ENCODE assay signal across 24 cellular contexts in the genomic region with DNA sequence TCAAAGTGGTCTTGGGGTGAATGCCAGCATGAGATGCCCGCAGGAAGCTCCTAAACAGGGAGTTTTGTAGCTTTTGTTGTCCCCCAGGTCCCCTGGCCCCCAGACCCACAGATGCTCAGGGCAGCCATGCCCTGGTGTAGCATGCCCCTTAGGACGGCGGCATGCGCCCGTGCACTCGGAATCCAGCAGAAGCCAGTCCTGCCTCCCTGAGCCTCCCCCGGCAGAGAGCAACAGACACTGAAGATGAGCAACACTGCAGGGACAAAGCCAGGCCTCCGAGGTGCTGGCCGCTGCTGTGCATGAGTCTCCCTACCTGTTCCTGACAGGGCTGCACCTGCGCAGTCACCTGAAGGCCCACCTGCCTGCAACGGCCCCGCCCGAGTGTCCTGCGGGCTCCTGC.
"Had no signal": no experiment of that assay in that cellular context is flagged by ENCODE, and none has a peak within 500 bp of the region (broad histone marks: within the 10 kb centered on the region; RNA-seq: fewer than 3 reads in every experiment).

No MANE protein-coding gene starts in this region.

- H3K9me3 ChIP-seq: esophagus muscularis mucosa, gastroesophageal sphincter, heart left ventricle, left lung, lower lobe of right lung, mucosa of descending colon had no signal

- H3K4me3 ChIP-seq: coronary artery, dorsolateral prefrontal cortex, esophagus muscularis mucosa, gastroesophageal sphincter, heart left ventricle, hepatocyte, left lung, lower lobe of right lung, mucosa of descending colon had no signal

- H3K4me1 ChIP-seq: foreskin keratinocyte, gastroesophageal sphincter, left lung, lower lobe of right lung had no signal

- DNase-seq: dermis blood vessel endothelial cell; dorsolateral prefrontal cortex; effector CD4-positive, alpha-beta T cell; effector memory CD4-positive, alpha-beta T cell; foreskin keratinocyte; hypothalamus; immature natural killer cell; islet precursor cell; left cardiac atrium; left lung; left ventricle myocardium superior; lower lobe of right lung; mesenchymal stem cell; naive B cell had no signal

- H3K36me3 Mint-ChIP-seq: mesothelial cell of epicardium had no signal

- H3K9me3 Mint-ChIP-seq: mesothelial cell of epicardium, naive B cell had no signal

- H3K27ac Mint-ChIP-seq: immature natural killer cell, mesothelial cell of epicardium, naive B cell had no signal

- H3K4me3 Mint-ChIP-seq: immature natural killer cell, mesothelial cell of epicardium, naive B cell had no signal

- H3K27ac ChIP-seq: coronary artery, dorsolateral prefrontal cortex, esophagus muscularis mucosa, foreskin keratinocyte, gastroesophageal sphincter, heart left ventricle, hepatocyte, left lung, lower lobe of right lung had no signal

- FAIRE-seq: colon, endothelial cell of umbilical vein, frontal cortex had no signal

- H3K36me3 ChIP-seq: esophagus muscularis mucosa, gastroesophageal sphincter, left lung had no signal

- ATAC-seq: foreskin keratinocyte, gastroesophageal sphincter, heart left ventricle, left cardiac atrium, left lung, left ventricle myocardium superior, lower lobe of right lung had no signal

- H3K4me1 Mint-ChIP-seq: naive B cell had no signal
